Comparison of ENCODE assay signal across 9 cellular contexts in genomic region chr22:45469573-45470383, GRCh38. TPM values are rescaled to one million over a fixed set of nuclear protein-coding genes. Genes with fewer than 3 reads are reported as not detected.
DNase-seq lines count a peak whose midpoint lies in the region; ATAC-seq and TF ChIP-seq lines count a peak whose summit lies in the region.
"Had no signal": no experiment of that assay in that cellular context is flagged by ENCODE, and none has a peak within 500 bp of the region (broad histone marks: within the 10 kb centered on the region; RNA-seq: fewer than 3 reads in every experiment).

No MANE protein-coding gene starts in this region.

- H3K4me2 ChIP-seq in neuronal stem cell (ENCODE audit: insufficient read depth, low read length, poor library complexity, severe bottlenecking) = no peak overlapping the region

- no peak overlapping the region for H3K23ac ChIP-seq in neuronal stem cell (ENCODE audit: low read depth, low read length, poor library complexity)

- no peak overlapping the region for H3K4me3 Mint-ChIP-seq in activated CD8-positive, alpha-beta T cell treated with anti-CD3 and anti-CD28 coated beads for 36 hours
- H3K4me3 Mint-ChIP-seq: activated CD4-positive, alpha-beta T cell treated with anti-CD3 and anti-CD28 coated beads, Interleukin-2, amount 10 ng/mL, durations not matched to agents 24 days and 14 days had no signal

- no peak overlapping the region for H3K14ac ChIP-seq in neuronal stem cell (ENCODE audit: low read length)

- no CpG with 5 or more reads among the region's 8 CpGs for WGBS in neuronal stem cell (ENCODE audit: extremely low coverage in 2 of 2, insufficient read length in 2 of 2, insufficient replicate concordance in 1 of 2), 2 donors
- 71 to 72% methylated on average over 8 of the region's 8 CpGs for WGBS in upper lobe of left lung, 2 donors

- H3K27me3 Mint-ChIP-seq in activated CD8-positive, alpha-beta T cell treated with anti-CD3 and anti-CD28 coated beads for 36 hours = peaks cover under 1% of the 10 kb centered on the region

- H2BK15ac ChIP-seq in neuronal stem cell (ENCODE audit: low read length) = no peak overlapping the region

- H3K27ac ChIP-seq in epithelial cell of prostate (peak overlapping the region; percentile 54), neuronal stem cell (replicated peaks; ENCODE audit: low read length) (no peak overlapping the region), upper lobe of left lung (peak overlapping the region in 2 of 4 donors; percentile 19 to 32)

- H4K8ac ChIP-seq in neuronal stem cell (ENCODE audit: low read depth, low read length) = no peak overlapping the region

- peaks cover 0 to 10% of the 10 kb centered on the region in 2 donors for H3K4me1 ChIP-seq in neuronal stem cell (ENCODE audit: control insufficient read depth in 2 of 2, insufficient read depth in 1 of 2, low read depth in 1 of 2, low read length in 2 of 2)
- peaks cover 0 to 4% (median 0%) of the 10 kb centered on the region in 4 donors for H3K4me1 ChIP-seq in upper lobe of left lung

- H3K9me3 ChIP-seq in neuronal stem cell (replicated peaks in 1 of 2; ENCODE audit: control insufficient read depth in 2 of 2, insufficient read depth in 1 of 2, low read depth in 1 of 2, low read length in 2 of 2) = peaks cover 0 to 9% of the 10 kb centered on the region in 2 donors
- peaks cover 0 to 6% (median 0%) of the 10 kb centered on the region in 4 donors for H3K9me3 ChIP-seq in upper lobe of left lung

- peak overlapping the region; percentile 41 for H2AFZ ChIP-seq in neuronal stem cell (ENCODE audit: low read length)

- H3K9ac ChIP-seq in neuronal stem cell (ENCODE audit: low read depth, low read length, poor library complexity) = no peak overlapping the region

- peaks cover 3% of the 10 kb centered on the region for H3K9me3 Mint-ChIP-seq in activated CD8-positive, alpha-beta T cell treated with anti-CD3 and anti-CD28 coated beads for 36 hours
- H3K9me3 Mint-ChIP-seq: activated CD4-positive, alpha-beta T cell treated with anti-CD3 and anti-CD28 coated beads, Interleukin-2, amount 10 ng/mL, durations not matched to agents 24 days and 14 days had no signal

- no peaks in the 10 kb centered on the region for H3K36me3 Mint-ChIP-seq in activated CD8-positive, alpha-beta T cell treated with anti-CD3 and anti-CD28 coated beads for 36 hours (ENCODE audit: low read depth)

- DNase-seq in DMS 273 treated with DMSO at 0.1 percent for 48 hours (lab: John Stamatoyannopoulos, UW) = peak; percentile 63
- DNase-seq in NCI-H2171 treated with DMSO at 0.1 percent for 48 hours (lab: John Stamatoyannopoulos, UW) = peak; percentile 62
- no peak for DNase-seq in epithelial cell of prostate (ENCODE audit: low read depth, low spot score)
- no peak for DNase-seq in neuronal stem cell (ENCODE audit: low spot score)
- DNase-seq in activated CD8-positive, alpha-beta T cell treated with anti-CD3 and anti-CD28 coated beads for 36 hours = no peak
- no peak for DNase-seq in upper lobe of left lung
- DNase-seq: activated CD4-positive, alpha-beta T cell treated with anti-CD3 and anti-CD28 coated beads, Interleukin-2, amount 10 ng/mL, durations not matched to agents 24 days and 14 days had no signal

- ATAC-seq in activated CD8-positive, alpha-beta T cell treated with anti-CD3 and anti-CD28 coated beads for 36 hours = no peak
- ATAC-seq in upper lobe of left lung (ENCODE audit: low FRiP score in 2 of 2) (no peak), GM18870 (IDR thresholded peaks at IDR 0.05; ENCODE audit: unreplicated experiment) (no peak), GM19023 (IDR thresholded peaks at IDR 0.05; ENCODE audit: unreplicated experiment) (no peak)

- CTCF ChIA-PET in activated CD8-positive, alpha-beta T cell treated with anti-CD3 and anti-CD28 coated beads for 36 hours (lab: Charles Lee) = interaction anchor here (0.6 to 1.1 kb wide), 2 partner anchors 244 to 368 kb away, joined by 3 read pairs; no protein-coding TSS in a partner anchor

- H3K4me1 Mint-ChIP-seq in activated CD8-positive, alpha-beta T cell treated with anti-CD3 and anti-CD28 coated beads for 36 hours (ENCODE audit: low read depth) = no peaks in the 10 kb centered on the region
- H3K4me1 Mint-ChIP-seq: activated CD4-positive, alpha-beta T cell treated with anti-CD3 and anti-CD28 coated beads, Interleukin-2, amount 10 ng/mL, durations not matched to agents 24 days and 14 days had no signal

- H2AK5ac ChIP-seq in neuronal stem cell (ENCODE audit: low read depth, low read length) = no peak overlapping the region

- H2BK12ac ChIP-seq in neuronal stem cell (ENCODE audit: low read length) = no peak overlapping the region

- H2BK120ac ChIP-seq in neuronal stem cell (ENCODE audit: low read depth, low read length) = no peak overlapping the region

- H3K79me1 ChIP-seq in neuronal stem cell (ENCODE audit: low read depth, low read length) = no peaks in the 10 kb centered on the region

- no peak for TF ChIP-seq POLR2A in upper lobe of left lung (IDR thresholded peaks at IDR 0.05)

- TF ChIP-seq CTCF in activated CD8-positive, alpha-beta T cell treated with anti-CD3 and anti-CD28 coated beads for 36 hours (IDR thresholded peaks at IDR 0.05) = no peak
- no peak for TF ChIP-seq CTCF in upper lobe of left lung (IDR thresholded peaks at IDR 0.05)

- no peak overlapping the region for H2BK5ac ChIP-seq in neuronal stem cell (ENCODE audit: low read length)

- H3K36me3 ChIP-seq in neuronal stem cell (replicated peaks in 1 of 2; ENCODE audit: control insufficient read depth in 2 of 2, insufficient read depth in 2 of 2, low read length in 2 of 2) (no peaks in the 10 kb centered on the region), upper lobe of left lung (no peaks in the 10 kb centered on the region)

- no peak overlapping the region for H3K27ac Mint-ChIP-seq in activated CD8-positive, alpha-beta T cell treated with anti-CD3 and anti-CD28 coated beads for 36 hours
- H3K27ac Mint-ChIP-seq: activated CD4-positive, alpha-beta T cell treated with anti-CD3 and anti-CD28 coated beads, Interleukin-2, amount 10 ng/mL, durations not matched to agents 24 days and 14 days had no signal

- POLR2A ChIA-PET in activated CD8-positive, alpha-beta T cell treated with anti-CD3 and anti-CD28 coated beads for 36 hours (lab: Charles Lee) = no interaction called here

- H3K27me3 ChIP-seq in neuronal stem cell (ENCODE audit: control insufficient read depth in 3 of 3, insufficient read depth in 3 of 3, low read depth in 1 of 3, low read length in 3 of 3) (peaks cover 0 to 3% (median 0%) of the 10 kb centered on the region in 3 experiments), upper lobe of left lung (no peaks in the 10 kb centered on the region)

- no peak overlapping the region for H3K4ac ChIP-seq in neuronal stem cell (ENCODE audit: low read length)

- no peak overlapping the region for H4K91ac ChIP-seq in neuronal stem cell (ENCODE audit: low read depth, low read length, poor library complexity)

- intact Hi-C loops in activated CD8-positive, alpha-beta T cell treated with anti-CD3 and anti-CD28 coated beads for 36 hours (cut with micrococcal nuclease) = no loop called here

- TF ChIP-seq EP300 in upper lobe of left lung (IDR thresholded peaks at IDR 0.05) = no peak

- no peak overlapping the region for H3K18ac ChIP-seq in neuronal stem cell (ENCODE audit: low read length)

- H3K4me3 ChIP-seq in neuronal stem cell (ENCODE audit: low read length in 2 of 2) = no peak overlapping the region
- no peak overlapping the region for H3K4me3 ChIP-seq in upper lobe of left lung

RNA-seq across cellular contexts. Expression of gene FBLN1, which starts 32.9 kb away (rescaled TPM):
- polyA plus RNA-seq in neuronal stem cell (2013, experiment 1 of 2) = 160 TPM
- polyA plus RNA-seq in neuronal stem cell (2013, experiment 2 of 2) = 157 TPM
- total RNA-seq in activated CD8-positive, alpha-beta T cell treated with anti-CD3 and anti-CD28 coated beads for 36 hours = under 1 TPM in 1 of 2 experiments, not detected in 1; 0.56 TPM
- 100 to 1,000 TPM in 4 of 6 donors, 10 to 100 TPM in 2; 63.9 to 523 (median 207) TPM for total RNA-seq in upper lobe of left lung
- total RNA-seq: activated CD4-positive, alpha-beta T cell treated with anti-CD3 and anti-CD28 coated beads, Interleukin-2, amount 10 ng/mL, durations not matched to agents 24 days and 14 days had no signal

RNA-seq across cellular contexts. Expression of gene RIBC2, which starts 56.3 kb away (rescaled TPM):
- 1.2 TPM for polyA plus RNA-seq in neuronal stem cell (2013, experiment 1 of 2)
- polyA plus RNA-seq in neuronal stem cell (2013, experiment 2 of 2) = 1.5 TPM
- total RNA-seq in activated CD8-positive, alpha-beta T cell treated with anti-CD3 and anti-CD28 coated beads for 36 hours = 10 to 100 TPM in 1 of 2 experiments, 1 to 10 TPM in 1; 9.5 to 10.4 TPM
- 10 to 100 TPM in 1 of 6 donors, 1 to 10 TPM in 4, not detected in 1; 1.4 to 16.7 (median 3.5) TPM for total RNA-seq in upper lobe of left lung

RNA-seq across cellular contexts. Expression of gene SMC1B, which starts 56.4 kb away (rescaled TPM):
- 0.04 TPM for polyA plus RNA-seq in neuronal stem cell (2013, experiment 1 of 2)
- polyA plus RNA-seq in neuronal stem cell (2013, experiment 2 of 2) = 0.06 TPM
- total RNA-seq in activated CD8-positive, alpha-beta T cell treated with anti-CD3 and anti-CD28 coated beads for 36 hours = 1 to 10 TPM; 1.8 TPM
- total RNA-seq in upper lobe of left lung = not detected

Comparison
In these comparisons a context has a peak if more than half of its experiments do, and no peak if none do; other contexts are left out.
1. DNase-seq: peak in DMS 273 treated with DMSO at 0.1 percent for 48 hours (single experiment) and NCI-H2171 treated with DMSO at 0.1 percent for 48 hours (single experiment); none in epithelial cell of prostate (single experiment), neuronal stem cell (single experiment), activated CD8-positive, alpha-beta T cell treated with anti-CD3 and anti-CD28 coated beads for 36 hours (single experiment) and upper lobe of left lung (0 of 2).
2. RNA of gene FBLN1, which starts 32.9 kb away (total RNA-seq): 63.9 to 523 TPM in upper lobe of left lung; 0.56 TPM in activated CD8-positive, alpha-beta T cell treated with anti-CD3 and anti-CD28 coated beads for 36 hours; every median in the first group is over 10 times any median in the second.